In the genomic region with DNA sequence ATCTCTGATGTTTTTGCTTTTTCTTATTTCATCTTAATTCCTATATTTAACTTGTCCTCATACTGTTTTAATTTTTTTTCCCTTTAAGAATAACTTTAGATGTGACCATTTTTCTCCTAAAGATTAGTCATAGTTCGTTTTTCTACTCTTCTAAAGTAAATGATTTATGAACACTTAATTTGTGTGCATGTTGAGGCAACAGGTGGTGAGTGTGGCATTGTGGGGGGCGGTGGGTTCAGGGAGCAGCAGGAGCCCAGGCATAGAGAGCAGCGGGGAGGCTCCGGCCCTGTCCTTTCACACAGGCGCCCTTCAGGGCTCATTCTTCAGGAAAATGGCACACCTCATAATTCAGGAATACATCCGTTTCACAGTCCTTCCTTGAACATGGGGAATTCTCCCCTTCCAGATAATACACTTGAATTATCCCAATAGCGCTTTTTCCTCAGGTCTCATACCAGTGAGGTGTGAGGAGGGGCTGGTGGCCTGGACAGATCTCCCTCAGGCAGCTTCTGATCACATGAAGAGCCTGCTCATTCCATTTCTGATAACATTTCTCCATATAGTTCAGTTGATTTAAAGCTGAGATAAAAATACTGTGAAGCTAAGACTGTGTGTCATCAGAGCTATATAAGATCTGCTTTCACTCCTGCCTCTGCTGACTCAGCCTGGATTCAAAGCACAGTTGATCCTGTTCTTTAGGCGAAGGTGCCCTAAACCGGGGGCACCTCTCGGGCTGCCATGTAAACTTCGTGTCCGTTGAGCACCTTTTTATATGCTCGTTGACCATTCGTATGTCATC, we compare ENCODE assay signal across 19 cellular contexts. TPM values are rescaled to one million over a fixed set of nuclear protein-coding genes. Genes with fewer than 3 reads are reported as not detected.
DNase-seq lines count a peak whose midpoint lies in the region; ATAC-seq and TF ChIP-seq lines count a peak whose summit lies in the region.
"Had no signal": no experiment of that assay in that cellular context is flagged by ENCODE, and none has a peak within 500 bp of the region (broad histone marks: within the 10 kb centered on the region; RNA-seq: fewer than 3 reads in every experiment).

No MANE protein-coding gene starts in this region.

- H3K4me3 Mint-ChIP-seq in CD4-positive, alpha-beta T cell, result no peak overlapping the region
- no peak overlapping the region for H3K4me3 Mint-ChIP-seq in brain
- H3K4me3 Mint-ChIP-seq in neural crest cell, result no peak overlapping the region

- CTCF ChIA-PET in CD4-positive, alpha-beta T cell (lab: Charles Lee), result no interaction called here

- intact Hi-C loops in CD4-positive, alpha-beta T cell (cut with DNase I, micrococcal nuclease), result loop anchor here in 1 of 2 experiments (5.0 kb wide), 1 partner anchor 42 kb away; a partner anchor contains a TSS

- no peak overlapping the region for H3K4me3 ChIP-seq in effector memory CD4-positive, alpha-beta T cell (ENCODE audit: insufficient read depth, low read depth, low read length, poor library complexity, severe bottlenecking)
- H3K4me3 ChIP-seq in BE2C (ENCODE audit: low read depth, low read length) (no peak overlapping the region), HAP-1 (no peak overlapping the region)
- H3K4me3 ChIP-seq: spleen had no signal

- in situ Hi-C loops in HAP-1 (cut with MboI; ENCODE audit: low sequenced_read_pairs), result no loop called here

- no peak for ATAC-seq in CD4-positive, alpha-beta T cell (ENCODE audit: poor library complexity)
- no peak for ATAC-seq in omental fat pad (ENCODE audit: low FRiP score)

- no peaks in the 10 kb centered on the region for H3K27me3 ChIP-seq in CD4-positive, alpha-beta T cell (ENCODE audit: control insufficient read depth, insufficient read depth, low read length)
- no peaks in the 10 kb centered on the region for H3K27me3 ChIP-seq in effector memory CD4-positive, alpha-beta T cell (replicated peaks; ENCODE audit: control insufficient read depth, insufficient read depth, low read length, poor library complexity, severe bottlenecking)
- H3K27me3 ChIP-seq in BE2C, result no peaks in the 10 kb centered on the region
- H3K27me3 ChIP-seq in HAP-1 (ENCODE audit: low read depth), result no peaks in the 10 kb centered on the region
- H3K27me3 ChIP-seq: neutrophil, spleen had no signal

- no peak for DNase-seq in CD4-positive, alpha-beta T cell
- DNase-seq in LHCN-M2 (ENCODE audit: low read depth) (peak; percentile 37), neural crest cell (ENCODE audit: low read depth, low spot score) (no peak), BE2C (no peak), HAP-1 (ENCODE audit: low spot score in 2 of 2) (no peak), omental fat pad (ENCODE audit: low spot score) (no peak)
- no peak for DNase-seq in effector memory CD4-positive, alpha-beta T cell
- DNase-seq: activated CD4-positive, alpha-beta T cell treated with anti-CD3 and anti-CD28 coated beads for 1 hour; activated CD8-positive, alpha-beta memory T cell treated with anti-CD3 and anti-CD28 coated beads, Interleukin-2, amount 50 U/mL, for 48 hours; DMS153; islet precursor cell; NCI-H1436 treated with DMSO at 0.1 percent for 48 hours; SHP77; spleen; stimulated activated naive CD4-positive, alpha-beta T cell treated with Interleukin-2 at 50 U/mL for 16 hours; T-helper 9 cell had no signal

- no peaks in the 10 kb centered on the region for H3K4me1 ChIP-seq in effector memory CD4-positive, alpha-beta T cell (ENCODE audit: control insufficient read depth, insufficient read depth, low read length, poor library complexity, severe bottlenecking)
- H3K4me1 ChIP-seq in BE2C, result no peaks in the 10 kb centered on the region
- H3K4me1 ChIP-seq in HAP-1, result no peaks in the 10 kb centered on the region

- no peaks in the 10 kb centered on the region for H3K9me3 ChIP-seq in CD4-positive, alpha-beta T cell (ENCODE audit: control insufficient read depth, low read length)
- H3K9me3 ChIP-seq in effector memory CD4-positive, alpha-beta T cell (ENCODE audit: control insufficient read depth, low read length), result no peaks in the 10 kb centered on the region
- H3K9me3 ChIP-seq in BE2C (no peaks in the 10 kb centered on the region), HAP-1 (no peaks in the 10 kb centered on the region)
- H3K9me3 ChIP-seq: neutrophil had no signal

- peaks cover 4% of the 10 kb centered on the region for H3K9me3 Mint-ChIP-seq in CD4-positive, alpha-beta T cell
- H3K9me3 Mint-ChIP-seq in brain, result peaks cover 15 to 28% (median 23%) of the 10 kb centered on the region in 5 experiments
- peaks cover 12% of the 10 kb centered on the region for H3K9me3 Mint-ChIP-seq in neural crest cell

- H3K27me3 Mint-ChIP-seq in CD4-positive, alpha-beta T cell, result no peaks in the 10 kb centered on the region
- H3K27me3 Mint-ChIP-seq in brain (peaks cover 1% of the 10 kb centered on the region), neural crest cell (ENCODE audit: low read depth) (no peaks in the 10 kb centered on the region)

- peak overlapping the region; percentile 33 for H3K27ac Mint-ChIP-seq in CD4-positive, alpha-beta T cell
- H3K27ac Mint-ChIP-seq in brain (peak overlapping the region; percentile 0 to 65 (median 53)), neural crest cell (ENCODE audit: unreplicated experiment) (peak overlapping the region; percentile 15)

- TF ChIP-seq CTCF in CD4-positive, alpha-beta T cell (IDR thresholded peaks at IDR 0.05), result no peak
- TF ChIP-seq CTCF in brain (conservative IDR thresholded peaks at IDR 0.05) (no peak), neural crest cell (conservative IDR thresholded peaks at IDR 0.05) (no peak), BE2C (IDR thresholded peaks at IDR 0.05; ENCODE audit: low read depth, low read length) (no peak), omental fat pad (IDR thresholded peaks at IDR 0.05) (no peak)

- H3K27ac ChIP-seq in CD4-positive, alpha-beta T cell (ENCODE audit: low read depth, low read length), result no peak overlapping the region
- H3K27ac ChIP-seq in effector memory CD4-positive, alpha-beta T cell (ENCODE audit: insufficient read depth, low read length, poor library complexity, severe bottlenecking), result no peak overlapping the region
- H3K27ac ChIP-seq: HL-60, neutrophil, spleen had no signal

- peaks cover 48% of the 10 kb centered on the region for H3K4me1 Mint-ChIP-seq in CD4-positive, alpha-beta T cell (ENCODE audit: low read depth)
- H3K4me1 Mint-ChIP-seq in brain, result peaks cover 2% of the 10 kb centered on the region
- H3K4me1 Mint-ChIP-seq in neural crest cell, result no peaks in the 10 kb centered on the region

- H3K36me3 ChIP-seq in effector memory CD4-positive, alpha-beta T cell (ENCODE audit: control insufficient read depth, insufficient read depth, low read length), result peaks cover 37% of the 10 kb centered on the region
- H3K36me3 ChIP-seq in BE2C (peaks cover 32% of the 10 kb centered on the region), HAP-1 (replicated peaks) (peaks cover 26% of the 10 kb centered on the region)

- POLR2A ChIA-PET in CD4-positive, alpha-beta T cell (lab: Charles Lee), result no interaction called here

- H3K36me3 Mint-ChIP-seq in CD4-positive, alpha-beta T cell (ENCODE audit: low read depth), result peaks cover 96% of the 10 kb centered on the region
- H3K36me3 Mint-ChIP-seq in brain (peaks cover 88% of the 10 kb centered on the region), neural crest cell (ENCODE audit: low read depth) (peaks cover 37% of the 10 kb centered on the region)

RNA-seq across cellular contexts. Expression of a gene that starts 40.2 kb away (rescaled TPM):
- 10 to 100 TPM; 31.0 to 31.2 TPM for total RNA-seq in CD4-positive, alpha-beta T cell
- total RNA-seq in LHCN-M2 (2014; rRNA removed), result 81.9 and 88.2 TPM in 2 replicates
- 32.4 TPM for polyA plus RNA-seq in LHCN-M2 (2012)
- 30.0 TPM for polyA plus RNA-seq in brain (ENCODE audit: insufficient read depth, low read depth, low replicate concordance)
- total RNA-seq in neural crest cell, result 70.0 and 72.8 TPM in 2 replicates
- polyA plus RNA-seq in BE2C (2012; ENCODE audit: insufficient read depth, insufficient read length, low read depth), result 31.4 TPM
- total RNA-seq in omental fat pad, result 10 to 100 TPM; 47.0 to 74.5 (median 55.7) TPM
